In the genomic region with DNA sequence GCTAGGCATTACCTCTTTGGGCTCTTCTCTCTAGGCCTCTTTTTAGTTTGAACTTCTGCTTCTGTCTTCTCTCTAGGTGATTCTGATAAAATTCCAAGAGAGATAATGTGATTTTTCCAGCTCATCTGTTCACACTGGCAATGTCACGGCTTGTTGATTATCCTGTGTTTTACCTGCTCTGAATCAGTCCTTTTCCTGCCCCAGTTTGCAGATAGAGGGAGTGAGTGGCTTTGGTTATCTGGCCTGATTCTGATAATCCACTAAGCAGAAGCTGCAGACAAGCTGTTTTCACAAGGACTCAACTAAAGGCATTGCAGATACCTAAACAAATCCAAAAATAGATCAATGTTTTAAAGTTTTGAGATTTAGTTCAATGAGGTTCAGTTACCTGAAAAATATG, we compare ENCODE assay signal across 16 cellular contexts.
A peak's percentile ranks its signal among the peaks of the same experiment; 100 is the strongest.
DNase-seq lines count a peak whose midpoint lies in the region; TF ChIP-seq lines count a peak whose summit lies in the region.
"Had no signal": no experiment of that assay in that cellular context is flagged by ENCODE, and none has a peak within 500 bp of the region (broad histone marks: within the 10 kb centered on the region; RNA-seq: fewer than 3 reads in every experiment).

No MANE protein-coding gene starts in this region.

- H4K20me1 ChIP-seq in PC-9 (ENCODE audit: insufficient read depth) (no peaks in the 10 kb centered on the region), hepatocyte (ENCODE audit: insufficient read depth, poor library complexity, severe bottlenecking) (no peaks in the 10 kb centered on the region)

- no peak for TF ChIP-seq CTCF in PC-9 (conservative IDR thresholded peaks at IDR 0.05)
- peak; percentile 9 for TF ChIP-seq CTCF in hepatocyte (IDR thresholded peaks at IDR 0.05; ENCODE audit: poor library complexity)

- intact Hi-C loops in PC-9 (cut with micrococcal nuclease; ENCODE audit: unreplicated experiment) = no loop called here

- H3K27me3 ChIP-seq in PC-9 (ENCODE audit: insufficient read depth, low read depth) (no peaks in the 10 kb centered on the region), hepatocyte (no peaks in the 10 kb centered on the region)

- H3F3A ChIP-seq in PC-9 (ENCODE audit: insufficient read depth, low read depth) = no peaks in the 10 kb centered on the region

- no TSS peak for BruUV-seq in PC-9 (replicated peaks; lab: Mats Ljungman, UMichigan)

- H3K4me3 ChIP-seq in PC-9 (no peak overlapping the region), hepatocyte (no peak overlapping the region)
- H3K4me3 ChIP-seq: GM23248 had no signal

- WGBS in hepatocyte (ENCODE audit: low lambda C conversion rate, missing lambda C conversion rate) = 15% methylated on average over 1 of the region's 1 CpG

- H3K27ac ChIP-seq in PC-9 (no peak overlapping the region), hepatocyte (no peak overlapping the region)
- H3K27ac ChIP-seq: GM23248 had no signal

- peak; percentile 37 for DNase-seq in D341Med (ENCODE audit: low spot score)
- peak; percentile 3 for DNase-seq in ELF-1 (ENCODE audit: low read depth, low spot score)
- no peak for DNase-seq in PC-9
- no peak for DNase-seq in hepatocyte (ENCODE audit: low spot score)
- no peak for DNase-seq in NCI-H2196 (lab: John Stamatoyannopoulos, UW; ENCODE audit: unreplicated experiment)
- no peak for DNase-seq in A172 (ENCODE audit: low spot score)
- no peak for DNase-seq in activated CD8-positive, alpha-beta memory T cell treated with anti-CD3 and anti-CD28 coated beads, Interleukin-2, amount 50 U/mL, for 4 hours
- DNase-seq: Calu3; CD4-positive, alpha-beta memory T cell; DND-41; GF-D8; GM23248; NCI-H1105 treated with DMSO at 0.1 percent for 48 hours; NCI-H187 treated with DMSO at 0.1 percent for 48 hours; PC-3; T-cell had no signal

- H3K9me3 ChIP-seq in PC-9 (ENCODE audit: insufficient read depth, low read depth) (no peaks in the 10 kb centered on the region), hepatocyte (ENCODE audit: low read depth) (no peaks in the 10 kb centered on the region)

- H3K4me2 ChIP-seq in PC-9 = no peak overlapping the region
- H3K4me2 ChIP-seq in hepatocyte = no peak overlapping the region

- CTCF ChIA-PET in PC-9 (lab: Charles Lee) = no interaction called here

- H3K4me1 ChIP-seq in PC-9 (replicated peaks; ENCODE audit: insufficient read depth) (no peaks in the 10 kb centered on the region), hepatocyte (ENCODE audit: insufficient read depth) (no peaks in the 10 kb centered on the region)

- H2AFZ ChIP-seq in PC-9 (0 out of 2 replicates have a peak overlapping the region, but pooled peaks have one; percentile 39), hepatocyte (no peak overlapping the region)
- H2AFZ ChIP-seq: GM23248 had no signal

- H3K36me3 ChIP-seq in PC-9 (ENCODE audit: low read depth) (no peaks in the 10 kb centered on the region), hepatocyte (replicated peaks; ENCODE audit: insufficient read depth, low read depth) (no peaks in the 10 kb centered on the region)

- H3K9me2 ChIP-seq in PC-9 (ENCODE audit: insufficient read depth) (no peaks in the 10 kb centered on the region), hepatocyte (replicated peaks; ENCODE audit: insufficient read depth) (no peaks in the 10 kb centered on the region)

- POLR2A ChIA-PET in PC-9 (lab: Charles Lee; ENCODE audit: unreplicated experiment) = no interaction called here

- H3K79me2 ChIP-seq in PC-9 (ENCODE audit: low read depth) (no peaks in the 10 kb centered on the region), hepatocyte (no peaks in the 10 kb centered on the region)

Comparison
In these comparisons a context has a peak if more than half of its experiments do, and no peak if none do; other contexts are left out.
1. DNase-seq: peak in D341Med (single experiment) and ELF-1 (single experiment); none in PC-9 (0 of 2), hepatocyte (single experiment), NCI-H2196 (single experiment), A172 (single experiment) and activated CD8-positive, alpha-beta memory T cell treated with anti-CD3 and anti-CD28 coated beads, Interleukin-2, amount 50 U/mL, for 4 hours (single experiment).